ENCODE assay signal across 17 cellular contexts in the genomic region with DNA sequence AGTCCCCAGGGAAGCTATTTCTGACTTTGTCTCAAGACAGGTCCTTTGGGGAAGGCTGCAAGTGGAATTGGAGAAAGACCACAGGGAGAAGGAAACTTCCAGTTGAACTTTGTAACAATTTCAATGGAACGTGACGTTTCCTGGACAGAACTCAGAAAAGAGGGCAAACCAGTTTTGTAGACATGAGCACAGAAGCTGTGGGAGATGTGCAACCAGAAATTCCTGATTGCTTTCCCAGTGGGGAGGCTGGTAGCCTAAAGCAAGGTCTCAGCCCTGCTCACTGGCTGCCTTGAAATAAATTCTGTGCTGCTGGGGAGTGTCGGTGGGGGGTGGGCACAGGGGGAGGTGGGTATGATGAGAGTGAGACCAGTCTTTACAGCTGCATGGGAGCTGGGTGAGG.
"Had no signal": no experiment of that assay in that cellular context is flagged by ENCODE, and none has a peak within 500 bp of the region (broad histone marks: within the 10 kb centered on the region; RNA-seq: fewer than 3 reads in every experiment).

No MANE protein-coding gene starts in this region.

- H3K4me1 Mint-ChIP-seq: activated CD4-positive, alpha-beta T cell treated with anti-CD3 and anti-CD28 coated beads for 36 hours; immature natural killer cell; neural crest cell had no signal

- ATAC-seq: activated CD4-positive, alpha-beta T cell treated with anti-CD3 and anti-CD28 coated beads for 36 hours; activated naive CD4-positive, alpha-beta T cell treated with anti-CD3 and anti-CD28 coated beads, Interleukin-2, amount 50 U/mL, for 72 hours; left cardiac atrium had no signal

- FAIRE-seq: colon, endometrium, urothelium cell line had no signal

- H3K27me3 ChIP-seq: sigmoid colon had no signal

- H3K4me1 ChIP-seq: sigmoid colon had no signal

- DNase-seq: activated CD4-positive, alpha-beta memory T cell treated with anti-CD3 and anti-CD28 coated beads for 36 hours; activated CD4-positive, alpha-beta T cell treated with anti-CD3 and anti-CD28 coated beads for 36 hours; activated effector memory CD4-positive, alpha-beta T cell treated with Interleukin-2 at 50 U/mL for 16 hours; activated T-cell treated with anti-CD3 and anti-CD28 coated beads, Interleukin-2, amount 50 U/mL, for 24 hours; foreskin melanocyte; immature natural killer cell; left cardiac atrium; midbrain; sigmoid colon; stimulated activated CD4-positive, alpha-beta T cell treated with anti-CD3 and anti-CD28 coated beads, Interleukin-1b, Interleukin-23, amount 100 ng/mL, for 48 hours had no signal

- H3K27me3 Mint-ChIP-seq: activated CD4-positive, alpha-beta memory T cell treated with anti-CD3 and anti-CD28 coated beads for 36 hours; activated CD4-positive, alpha-beta T cell treated with anti-CD3 and anti-CD28 coated beads for 36 hours; activated T-cell treated with anti-CD3 and anti-CD28 coated beads, Interleukin-2, amount 50 U/mL, for 24 hours had no signal

- H3K4me3 ChIP-seq: lung, sigmoid colon had no signal

- H3K4me3 Mint-ChIP-seq: activated CD4-positive, alpha-beta memory T cell treated with anti-CD3 and anti-CD28 coated beads for 36 hours; activated CD4-positive, alpha-beta T cell treated with anti-CD3 and anti-CD28 coated beads for 36 hours; activated T-cell treated with anti-CD3 and anti-CD28 coated beads, Interleukin-2, amount 50 U/mL, for 24 hours; immature natural killer cell; neural crest cell; T-helper 1 cell treated with Interleukin-12 subunit alpha and Interleukin-12 subunit beta and Interleukin-4 antibody, amounts not matched to agents 30 μg/mL and 1 μg/mL, for 36 hours had no signal

- H3K27ac ChIP-seq: sigmoid colon had no signal

- H3K36me3 ChIP-seq: sigmoid colon had no signal
